In the genomic region with DNA sequence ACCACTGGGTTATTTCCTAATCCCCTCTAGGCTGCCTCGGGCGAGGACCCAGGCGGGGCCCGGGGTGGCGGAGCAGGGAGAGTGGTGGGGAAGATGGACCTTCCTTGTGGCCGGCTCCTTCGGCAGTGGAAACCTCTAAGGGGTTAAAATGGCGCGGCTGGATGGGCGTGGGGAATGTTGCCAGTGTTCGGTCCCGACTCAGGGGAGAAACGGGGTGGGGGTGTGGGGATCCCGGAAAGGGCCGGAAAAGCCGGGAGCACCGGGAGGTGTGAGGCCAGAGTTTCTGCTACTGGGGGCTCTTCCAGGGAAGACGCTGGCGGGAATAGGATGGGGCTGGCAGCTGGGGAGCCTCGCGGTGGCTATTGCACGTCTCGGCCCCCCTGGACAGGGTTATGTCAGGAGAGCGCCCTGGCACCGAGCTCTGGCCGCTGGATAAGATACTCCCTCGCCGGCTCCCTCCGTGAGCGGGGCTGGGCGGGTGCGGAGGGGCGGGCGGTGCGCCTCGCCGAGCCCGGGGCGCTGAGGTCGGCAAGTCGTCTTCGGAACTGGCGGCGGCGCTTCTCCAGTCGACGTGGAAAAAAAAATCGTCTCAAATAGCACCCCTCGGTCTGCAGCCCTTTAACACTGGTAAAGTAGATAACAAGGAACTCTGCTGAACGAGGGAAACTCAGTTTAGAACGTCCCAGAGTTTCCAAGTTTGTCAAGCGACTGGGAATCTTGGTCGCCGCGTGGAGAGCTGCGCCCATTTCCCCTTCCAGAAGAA, we compare ENCODE assay signal across 8 cellular contexts.
DNase-seq lines count a peak whose midpoint lies in the region; ATAC-seq and TF ChIP-seq lines count a peak whose summit lies in the region.

No MANE protein-coding gene starts in this region.

- peaks cover 0 to 23% (median 0%) of the 10 kb centered on the region in 5 donors for H3K36me3 Mint-ChIP-seq in naive thymus-derived CD4-positive, alpha-beta T cell

- peaks cover 30 to 59% of the 10 kb centered on the region in 2 donors for H3K27me3 ChIP-seq in naive thymus-derived CD4-positive, alpha-beta T cell (ENCODE audit: control insufficient read depth in 2 of 2, insufficient read depth in 2 of 2, low read length in 2 of 2)

- DNase-seq in Right ventricle myocardium inferior (ENCODE audit: missing footprints) (peak; percentile 78), cardiac septum (ENCODE audit: low spot score) (no peak), epithelial cell of proximal tubule (ENCODE audit: low read depth) (no peak), SHP77 (lab: John Stamatoyannopoulos, UW) (no peak)
- peak; percentile 43 for DNase-seq in activated CD4-positive, alpha-beta T cell treated with anti-CD3 and anti-CD28 coated beads for 48 hours
- DNase-seq in naive thymus-derived CD4-positive, alpha-beta T cell, result peak in 5 of 9 donors; percentile 22 to 47 (median 38)

- TF ChIP-seq CTCF in epithelial cell of proximal tubule (conservative IDR thresholded peaks at IDR 0.05; ENCODE audit: low read depth, low read length), result no peak

- intact Hi-C loops in Right ventricle myocardium inferior (cut with DNase I), result loop anchor here (10.0 kb wide), 1 partner anchor 675 kb away; no protein-coding TSS in a partner anchor
- intact Hi-C loops in cardiac septum (cut with DNase I), result loop anchor here (10.0 kb wide), 1 partner anchor 575 kb away; no protein-coding TSS in a partner anchor
- intact Hi-C loops in naive thymus-derived CD4-positive, alpha-beta T cell (cut with micrococcal nuclease), result loop anchor here (2.0 to 10.0 kb wide), 10 partner anchors 107 to 1675 kb away; a partner anchor contains a TSS

- peak; percentile 32 for ATAC-seq in Right ventricle myocardium inferior
- no peak for ATAC-seq in naive thymus-derived CD4-positive, alpha-beta T cell
- no peak for ATAC-seq in HG03521 (IDR thresholded peaks at IDR 0.05; ENCODE audit: unreplicated experiment)
- no peak for ATAC-seq in GM21528 (IDR thresholded peaks at IDR 0.05; ENCODE audit: low FRiP score, unreplicated experiment)

- no peaks in the 10 kb centered on the region for H3K9me3 ChIP-seq in naive thymus-derived CD4-positive, alpha-beta T cell (ENCODE audit: control insufficient read depth in 2 of 3, low read length in 3 of 3)

- peaks cover 38 to 69% (median 60%) of the 10 kb centered on the region in 5 donors for H3K27me3 Mint-ChIP-seq in naive thymus-derived CD4-positive, alpha-beta T cell

- peak overlapping the region in 6 of 9 donors; percentile 21 to 82 (median 62) for H3K27ac Mint-ChIP-seq in naive thymus-derived CD4-positive, alpha-beta T cell

- peak overlapping the region; percentile 52 for H3K4me3 ChIP-seq in epithelial cell of proximal tubule (ENCODE audit: low read depth, low read length)
- H3K4me3 ChIP-seq in naive thymus-derived CD4-positive, alpha-beta T cell (ENCODE audit: low read length), result peak overlapping the region; percentile 46

- peaks cover 21 to 64% (median 53%) of the 10 kb centered on the region in 7 donors for H3K4me1 Mint-ChIP-seq in naive thymus-derived CD4-positive, alpha-beta T cell

- H3K36me3 ChIP-seq in naive thymus-derived CD4-positive, alpha-beta T cell (ENCODE audit: control insufficient read depth in 2 of 3, insufficient read depth in 3 of 3, low read length in 3 of 3), result peaks cover 0 to under 1% (median 0%) of the 10 kb centered on the region in 3 experiments

- peak overlapping the region; percentile 45 to 94 (median 76) for H3K4me3 Mint-ChIP-seq in naive thymus-derived CD4-positive, alpha-beta T cell

- CTCF ChIA-PET in naive thymus-derived CD4-positive, alpha-beta T cell (lab: Charles Lee), result no interaction called here

- H3K9me3 Mint-ChIP-seq in naive thymus-derived CD4-positive, alpha-beta T cell, result peaks cover 0 to 16% (median 3%) of the 10 kb centered on the region in 11 donors

- H3K4me1 ChIP-seq in naive thymus-derived CD4-positive, alpha-beta T cell (ENCODE audit: control insufficient read depth in 2 of 2, insufficient read depth in 2 of 2, low read length in 2 of 2), result peaks cover 46 to 52% of the 10 kb centered on the region in 2 donors

- no peak overlapping the region for H3K27ac ChIP-seq in naive thymus-derived CD4-positive, alpha-beta T cell (ENCODE audit: low read depth, low read length)

- POLR2A ChIA-PET in naive thymus-derived CD4-positive, alpha-beta T cell (lab: Charles Lee), result interaction anchor here (0.6 to 14.7 kb wide), 7 partner anchors 21 to 1324 kb away, joined by 3 to 363 read pairs (median 4); a partner anchor contains a TSS

Comparison
In these comparisons a context has a peak if more than half of its experiments do, and no peak if none do; other contexts are left out.
1. DNase-seq: peak in Right ventricle myocardium inferior (single experiment), activated CD4-positive, alpha-beta T cell treated with anti-CD3 and anti-CD28 coated beads for 48 hours (single experiment) and naive thymus-derived CD4-positive, alpha-beta T cell (5 of 9); none in cardiac septum (single experiment), epithelial cell of proximal tubule (single experiment) and SHP77 (0 of 2).